14 cellular contexts compared by ENCODE assay signal in genomic region chr6:56243518-56244070, GRCh38. TPM values are rescaled to one million over a fixed set of nuclear protein-coding genes. Genes with fewer than 3 reads are reported as not detected.
DNase-seq lines count a peak whose midpoint lies in the region; ATAC-seq, FAIRE-seq and TF ChIP-seq lines count a peak whose summit lies in the region.
"Had no signal": no experiment of that assay in that cellular context is flagged by ENCODE, and none has a peak within 500 bp of the region (broad histone marks: within the 10 kb centered on the region; RNA-seq: fewer than 3 reads in every experiment).

No MANE protein-coding gene starts in this region.

- no peak for FAIRE-seq in HTR-8/SVneo (lab: Jason Lieb, UNC)
- FAIRE-seq: keratinocyte had no signal

- H3K9ac ChIP-seq in BLaER1 treated with 17β-estradiol and CSF1 and Interleukin-3, amounts not matched to agents 10 nM and 100 nM: no peak overlapping the region
- no peak overlapping the region for H3K9ac ChIP-seq in adipocyte (ENCODE audit: low read length)

- no peaks in the 10 kb centered on the region for H3K36me3 Mint-ChIP-seq in endothelial cell (ENCODE audit: low read depth, unreplicated experiment)
- no peaks in the 10 kb centered on the region for H3K36me3 Mint-ChIP-seq in T-helper 2 cell treated with Interferon-gamma antibody and Interleukin-4, amounts not matched to agents 5 μg/mL and 100 μg/mL, for 36 hours (ENCODE audit: low read depth)

- peak overlapping the region in 6 of 11 experiments; percentile 19 to 61 (median 28); a peak in 9 of 22 replicates for H3K4me2 ChIP-seq in BLaER1 treated with 17β-estradiol and CSF1 and Interleukin-3, amounts not matched to agents 10 nM and 100 nM

- H4K20me1 ChIP-seq in BLaER1 treated with 17β-estradiol and CSF1 and Interleukin-3, amounts not matched to agents 10 nM and 100 nM: no peaks in the 10 kb centered on the region

- H3K9me3 ChIP-seq in BLaER1 treated with 17β-estradiol and CSF1 and Interleukin-3, amounts not matched to agents 10 nM and 100 nM (replicated peaks in 1 of 11): peaks cover 0 to 15% (median 7%) of the 10 kb centered on the region in 11 experiments; a peak in 6 of 22 replicates
- H3K9me3 ChIP-seq in adipocyte (ENCODE audit: control insufficient read depth, low read length): no peaks in the 10 kb centered on the region

- peaks cover 0 to 20% (median 5%) of the 10 kb centered on the region in 10 experiments; a peak in 9 of 20 replicates for H3K4me1 ChIP-seq in BLaER1 treated with 17β-estradiol and CSF1 and Interleukin-3, amounts not matched to agents 10 nM and 100 nM
- peaks cover 36% of the 10 kb centered on the region for H3K4me1 ChIP-seq in adipocyte (ENCODE audit: control insufficient read depth, insufficient read depth, low read length)

- no peaks in the 10 kb centered on the region for H3K36me3 ChIP-seq in BLaER1 treated with 17β-estradiol and CSF1 and Interleukin-3, amounts not matched to agents 10 nM and 100 nM
- H3K36me3 ChIP-seq in adipocyte (ENCODE audit: control insufficient read depth, insufficient read depth, low read length, severe bottlenecking): no peaks in the 10 kb centered on the region

- TF ChIP-seq CTCF in endothelial cell (IDR thresholded peaks at IDR 0.05; ENCODE audit: unreplicated experiment): no peak

- DNase-seq in adipocyte (ENCODE audit: low read depth): peak; percentile 35
- no peak for DNase-seq in endothelial cell (ENCODE audit: low spot score)
- no peak for DNase-seq in T-helper 2 cell treated with Interferon-gamma antibody and Interleukin-4, amounts not matched to agents 5 μg/mL and 100 μg/mL, for 36 hours (ENCODE audit: low spot score)
- no peak for DNase-seq in HTR-8/SVneo (ENCODE audit: insufficient read length, low spot score)
- no peak for DNase-seq in NCI-H2196 (lab: John Stamatoyannopoulos, UW; ENCODE audit: unreplicated experiment)
- DNase-seq: activated CD4-positive, alpha-beta T cell treated with anti-CD3 and anti-CD28 coated beads, Interleukin-2, amount 10 ng/mL, durations not matched to agents 7 days and 5 days; activated effector memory CD4-positive, alpha-beta T cell treated with Interleukin-2 at 50 U/mL for 16 hours; cerebellar nuclear complex; EL; NCI-H524 had no signal

- H3K4me3 Mint-ChIP-seq in endothelial cell (ENCODE audit: unreplicated experiment): no peak overlapping the region
- H3K4me3 Mint-ChIP-seq in T-helper 2 cell treated with Interferon-gamma antibody and Interleukin-4, amounts not matched to agents 5 μg/mL and 100 μg/mL, for 36 hours: no peak overlapping the region
- H3K4me3 Mint-ChIP-seq: activated CD4-positive, alpha-beta T cell treated with anti-CD3 and anti-CD28 coated beads, Interleukin-2, amount 10 ng/mL, durations not matched to agents 7 days and 5 days had no signal

- H3K4me3 ChIP-seq in BLaER1 treated with 17β-estradiol and CSF1 and Interleukin-3, amounts not matched to agents 10 nM and 100 nM: no peak overlapping the region
- H3K4me3 ChIP-seq in adipocyte (ENCODE audit: low read length): no peak overlapping the region

- peaks cover 2% of the 10 kb centered on the region for H3K4me1 Mint-ChIP-seq in endothelial cell (ENCODE audit: unreplicated experiment)
- H3K4me1 Mint-ChIP-seq in T-helper 2 cell treated with Interferon-gamma antibody and Interleukin-4, amounts not matched to agents 5 μg/mL and 100 μg/mL, for 36 hours (ENCODE audit: low read depth): no peaks in the 10 kb centered on the region
- H3K4me1 Mint-ChIP-seq: activated CD4-positive, alpha-beta T cell treated with anti-CD3 and anti-CD28 coated beads, Interleukin-2, amount 10 ng/mL, durations not matched to agents 7 days and 5 days had no signal

- no peaks in the 10 kb centered on the region for H3K9me3 Mint-ChIP-seq in endothelial cell (ENCODE audit: unreplicated experiment)
- H3K9me3 Mint-ChIP-seq in T-helper 2 cell treated with Interferon-gamma antibody and Interleukin-4, amounts not matched to agents 5 μg/mL and 100 μg/mL, for 36 hours: no peaks in the 10 kb centered on the region
- H3K9me3 Mint-ChIP-seq: activated CD4-positive, alpha-beta T cell treated with anti-CD3 and anti-CD28 coated beads, Interleukin-2, amount 10 ng/mL, durations not matched to agents 7 days and 5 days had no signal

- no peaks in the 10 kb centered on the region for H3K27me3 ChIP-seq in BLaER1 treated with 17β-estradiol and CSF1 and Interleukin-3, amounts not matched to agents 10 nM and 100 nM
- H3K27me3 ChIP-seq in adipocyte (replicated peaks; ENCODE audit: control insufficient read depth, insufficient read depth, low read length): no peaks in the 10 kb centered on the region

- peak overlapping the region in 2 of 11 experiments; percentile 44 to 47; a peak in 4 of 22 replicates for H3K27ac ChIP-seq in BLaER1 treated with 17β-estradiol and CSF1 and Interleukin-3, amounts not matched to agents 10 nM and 100 nM

- ATAC-seq in GM21367 (IDR thresholded peaks at IDR 0.05; ENCODE audit: unreplicated experiment): peak; percentile 71
- peak; percentile 68 for ATAC-seq in HG03280 (IDR thresholded peaks at IDR 0.05; ENCODE audit: unreplicated experiment)

- H3K27ac Mint-ChIP-seq in endothelial cell (ENCODE audit: unreplicated experiment): no peak overlapping the region
- H3K27ac Mint-ChIP-seq in T-helper 2 cell treated with Interferon-gamma antibody and Interleukin-4, amounts not matched to agents 5 μg/mL and 100 μg/mL, for 36 hours: no peak overlapping the region
- H3K27ac Mint-ChIP-seq: activated CD4-positive, alpha-beta T cell treated with anti-CD3 and anti-CD28 coated beads, Interleukin-2, amount 10 ng/mL, durations not matched to agents 7 days and 5 days had no signal

- no peaks in the 10 kb centered on the region for H3K27me3 Mint-ChIP-seq in endothelial cell (ENCODE audit: unreplicated experiment)
- peaks cover 5% of the 10 kb centered on the region for H3K27me3 Mint-ChIP-seq in T-helper 2 cell treated with Interferon-gamma antibody and Interleukin-4, amounts not matched to agents 5 μg/mL and 100 μg/mL, for 36 hours (ENCODE audit: low read depth)

RNA-seq across cellular contexts. Expression of gene COL21A1, which starts 3.8 kb away (rescaled TPM):
- total RNA-seq in endothelial cell (ENCODE audit: unreplicated experiment): 1.2 TPM
- total RNA-seq: activated CD4-positive, alpha-beta T cell treated with anti-CD3 and anti-CD28 coated beads, Interleukin-2, amount 10 ng/mL, durations not matched to agents 7 days and 5 days had no signal
